Comparison of ENCODE assay signal across 19 cellular contexts in the genomic region with DNA sequence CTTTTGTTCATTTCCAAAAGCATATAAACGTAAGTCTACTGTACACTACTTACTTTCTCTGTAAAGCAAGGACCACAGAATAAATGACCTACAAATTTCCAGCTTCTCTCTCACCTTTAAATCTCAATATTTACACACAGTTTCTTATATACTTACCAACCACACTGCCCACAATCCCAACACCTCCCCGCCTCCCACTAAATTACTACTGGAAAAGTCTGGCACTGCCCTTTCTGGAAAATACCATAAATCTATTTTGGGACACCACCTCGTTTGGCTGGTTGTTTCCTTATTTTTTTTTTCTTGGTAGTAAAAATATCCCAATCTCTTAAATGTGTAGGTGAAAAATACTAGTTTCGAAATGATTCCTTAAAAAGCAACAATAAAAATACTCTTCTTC. TPM values are rescaled to one million over a fixed set of nuclear protein-coding genes. Genes with fewer than 3 reads are reported as not detected.
"Had no signal": no experiment of that assay in that cellular context is flagged by ENCODE, and none has a peak within 500 bp of the region (broad histone marks: within the 10 kb centered on the region; RNA-seq: fewer than 3 reads in every experiment).

No MANE protein-coding gene starts in this region.

- DNase-seq: activated CD4-positive, alpha-beta T cell treated with anti-CD3 and anti-CD28 coated beads, Interleukin-2, amount 10 ng/mL, durations not matched to agents 7 days and 5 days; activated naive CD4-positive, alpha-beta T cell treated with anti-CD3 and anti-CD28 coated beads for 36 hours; activated T-cell treated with anti-CD3 and anti-CD28 coated beads for 4 hours; adrenal gland; body of pancreas; dorsolateral prefrontal cortex; esophagus squamous epithelium; foreskin keratinocyte; lower lobe of right lung; pancreas; stimulated activated CD4-positive, alpha-beta T cell treated with anti-CD3 and anti-CD28 coated beads, Interleukin-15, amount 100 ng/mL, for 24 hours; stimulated activated CD4-positive, alpha-beta T cell treated with anti-CD3 and anti-CD28 coated beads, Interleukin-4, amount 100 ng/mL, for 24 hours; trophoblast cell; WERI-Rb-1 had no signal

- H3K36me3 ChIP-seq: adrenal gland, WERI-Rb-1 had no signal

- H3K27me3 ChIP-seq: adrenal gland, body of pancreas, esophagus squamous epithelium, foreskin keratinocyte, pancreas had no signal

- H3K27ac ChIP-seq: adrenal gland, body of pancreas, dorsolateral prefrontal cortex, foreskin keratinocyte, lower lobe of right lung, pancreas, WERI-Rb-1 had no signal

- H3K9me3 ChIP-seq: adrenal gland, body of pancreas, esophagus squamous epithelium, lower lobe of right lung, pancreas had no signal

- H3K4me1 ChIP-seq: adrenal gland had no signal

- FAIRE-seq: endometrium, kidney, pancreas had no signal

- H3K4me3 ChIP-seq: adrenal gland, body of pancreas, dorsolateral prefrontal cortex, esophagus squamous epithelium, lower lobe of right lung, pancreas had no signal

- ATAC-seq: activated T-helper 17 cell treated with anti-CD3 and anti-CD28 coated beads, Interleukin-2, amount 50 U/mL, for 72 hours; body of pancreas; foreskin keratinocyte; lower lobe of right lung; natural killer cell treated with Interleukin-12 subunit alpha and Interleukin-12 subunit beta and Interleukin-15 and Interleukin-18, amount 100 ng/mL, for 72 hours had no signal

RNA-seq across cellular contexts. Expression of gene FAT1, which starts 19.6 kb away (rescaled TPM):
- total RNA-seq: activated CD8-positive, alpha-beta memory T cell treated with anti-CD3 and anti-CD28 coated beads for 36 hours; activated T-helper 17 cell treated with anti-CD3 and anti-CD28 coated beads, Interleukin-2, amount 50 U/mL, for 72 hours; natural killer cell treated with Interleukin-12 subunit alpha and Interleukin-12 subunit beta and Interleukin-15 and Interleukin-18, amount 100 ng/mL, for 72 hours had no signal
